1 cellular context compared by ENCODE assay signal in the genomic region with DNA sequence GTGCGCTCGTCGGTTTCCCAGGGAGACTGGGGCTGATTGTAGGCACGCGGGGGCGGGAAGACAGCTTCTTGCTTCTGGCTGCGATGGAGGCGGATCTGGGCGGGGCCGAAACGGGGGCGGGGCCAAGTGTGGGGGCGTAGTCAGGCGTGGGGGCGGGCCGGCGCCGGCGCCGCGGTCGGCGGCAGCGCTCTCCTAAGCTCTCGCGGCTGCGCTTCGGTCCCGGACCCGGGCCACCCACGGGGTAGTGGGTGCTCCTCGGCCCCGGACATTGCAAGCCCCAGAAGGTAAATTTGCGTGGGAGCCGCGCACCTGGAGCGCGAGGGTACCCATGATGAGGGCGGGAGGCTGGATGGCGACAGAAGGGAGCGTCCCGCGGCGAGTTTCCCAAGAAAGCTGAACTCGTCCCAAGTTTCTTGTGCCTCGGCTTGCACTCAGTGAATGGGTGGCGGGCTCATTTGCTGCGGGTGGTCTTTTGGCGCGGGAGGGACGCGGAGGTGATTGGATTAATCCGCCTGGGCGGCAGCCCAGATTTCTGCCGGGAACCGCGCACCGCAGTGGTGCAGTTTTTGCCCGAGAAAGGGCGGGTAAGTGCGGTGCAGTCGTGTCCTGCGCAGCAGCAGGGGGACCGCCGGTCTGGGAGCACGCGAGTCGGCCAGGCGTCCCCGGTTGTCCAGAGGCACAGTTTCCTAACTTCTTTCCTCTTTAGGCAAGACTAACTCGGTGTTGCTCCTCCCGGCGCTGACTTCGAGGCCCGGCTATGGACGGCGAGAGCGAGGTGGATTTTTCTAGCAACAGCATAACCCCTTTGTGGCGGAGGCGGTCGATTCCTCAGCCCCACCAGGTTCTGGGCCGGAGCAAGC.
TF ChIP-seq lines count a peak whose summit lies in the region.

A gene with protein sequence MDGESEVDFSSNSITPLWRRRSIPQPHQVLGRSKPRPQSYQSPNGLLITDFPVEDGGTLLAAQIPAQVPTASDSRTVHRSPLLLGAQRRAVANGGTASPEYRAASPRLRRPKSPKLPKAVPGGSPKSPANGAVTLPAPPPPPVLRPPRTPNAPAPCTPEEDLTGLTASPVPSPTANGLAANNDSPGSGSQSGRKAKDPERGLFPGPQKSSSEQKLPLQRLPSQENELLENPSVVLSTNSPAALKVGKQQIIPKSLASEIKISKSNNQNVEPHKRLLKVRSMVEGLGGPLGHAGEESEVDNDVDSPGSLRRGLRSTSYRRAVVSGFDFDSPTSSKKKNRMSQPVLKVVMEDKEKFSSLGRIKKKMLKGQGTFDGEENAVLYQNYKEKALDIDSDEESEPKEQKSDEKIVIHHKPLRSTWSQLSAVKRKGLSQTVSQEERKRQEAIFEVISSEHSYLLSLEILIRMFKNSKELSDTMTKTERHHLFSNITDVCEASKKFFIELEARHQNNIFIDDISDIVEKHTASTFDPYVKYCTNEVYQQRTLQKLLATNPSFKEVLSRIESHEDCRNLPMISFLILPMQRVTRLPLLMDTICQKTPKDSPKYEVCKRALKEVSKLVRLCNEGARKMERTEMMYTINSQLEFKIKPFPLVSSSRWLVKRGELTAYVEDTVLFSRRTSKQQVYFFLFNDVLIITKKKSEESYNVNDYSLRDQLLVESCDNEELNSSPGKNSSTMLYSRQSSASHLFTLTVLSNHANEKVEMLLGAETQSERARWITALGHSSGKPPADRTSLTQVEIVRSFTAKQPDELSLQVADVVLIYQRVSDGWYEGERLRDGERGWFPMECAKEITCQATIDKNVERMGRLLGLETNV (plus strand): TSS at position 155 of the 860 bp plus-strand sequence. CDS start 603 bp downstream, at position 758.

TF ChIP-seq in HepG2, 621 proteins besides CTCF, POLR2A, EP300 and RAD21 (continued from another document and continues in another):
- no peak for TF ChIP-seq ZNF614 (CRISPR knock-in tag; IDR thresholded peaks at IDR 0.05; ENCODE audit: borderline replicate concordance)
- TF ChIP-seq, protein P1, sequence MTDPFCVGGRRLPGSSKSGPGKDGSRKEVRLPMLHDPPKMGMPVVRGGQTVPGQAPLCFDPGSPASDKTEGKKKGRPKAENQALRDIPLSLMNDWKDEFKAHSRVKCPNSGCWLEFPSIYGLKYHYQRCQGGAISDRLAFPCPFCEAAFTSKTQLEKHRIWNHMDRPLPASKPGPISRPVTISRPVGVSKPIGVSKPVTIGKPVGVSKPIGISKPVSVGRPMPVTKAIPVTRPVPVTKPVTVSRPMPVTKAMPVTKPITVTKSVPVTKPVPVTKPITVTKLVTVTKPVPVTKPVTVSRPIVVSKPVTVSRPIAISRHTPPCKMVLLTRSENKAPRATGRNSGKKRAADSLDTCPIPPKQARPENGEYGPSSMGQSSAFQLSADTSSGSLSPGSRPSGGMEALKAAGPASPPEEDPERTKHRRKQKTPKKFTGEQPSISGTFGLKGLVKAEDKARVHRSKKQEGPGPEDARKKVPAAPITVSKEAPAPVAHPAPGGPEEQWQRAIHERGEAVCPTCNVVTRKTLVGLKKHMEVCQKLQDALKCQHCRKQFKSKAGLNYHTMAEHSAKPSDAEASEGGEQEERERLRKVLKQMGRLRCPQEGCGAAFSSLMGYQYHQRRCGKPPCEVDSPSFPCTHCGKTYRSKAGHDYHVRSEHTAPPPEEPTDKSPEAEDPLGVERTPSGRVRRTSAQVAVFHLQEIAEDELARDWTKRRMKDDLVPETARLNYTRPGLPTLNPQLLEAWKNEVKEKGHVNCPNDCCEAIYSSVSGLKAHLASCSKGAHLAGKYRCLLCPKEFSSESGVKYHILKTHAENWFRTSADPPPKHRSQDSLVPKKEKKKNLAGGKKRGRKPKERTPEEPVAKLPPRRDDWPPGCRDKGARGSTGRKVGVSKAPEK (CRISPR knock-in tag; IDR thresholded peaks at IDR 0.05; ENCODE audit: borderline replicate concordance) = no peak
- TF ChIP-seq, protein P2, sequence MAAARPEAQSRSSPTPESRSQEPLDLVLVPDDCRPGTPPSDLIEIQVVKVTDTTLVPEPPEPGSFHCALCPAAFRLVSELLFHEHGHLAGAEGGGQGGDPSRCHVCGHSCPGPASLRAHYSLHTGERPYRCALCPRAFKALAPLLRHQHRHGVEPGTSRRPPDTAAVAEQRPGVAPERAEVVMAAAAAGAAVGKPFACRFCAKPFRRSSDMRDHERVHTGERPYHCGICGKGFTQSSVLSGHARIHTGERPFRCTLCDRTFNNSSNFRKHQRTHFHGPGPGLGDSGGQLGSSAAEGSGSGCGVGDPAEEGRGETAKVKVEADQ (CRISPR knock-in tag; IDR thresholded peaks at IDR 0.05; ENCODE audit: borderline replicate concordance) = no peak
- TF ChIP-seq GABPB1 (CRISPR knock-in tag; IDR thresholded peaks at IDR 0.05) = peak; percentile 41; the same call in 1 of the 2 replicates
- TF ChIP-seq, protein P3, sequence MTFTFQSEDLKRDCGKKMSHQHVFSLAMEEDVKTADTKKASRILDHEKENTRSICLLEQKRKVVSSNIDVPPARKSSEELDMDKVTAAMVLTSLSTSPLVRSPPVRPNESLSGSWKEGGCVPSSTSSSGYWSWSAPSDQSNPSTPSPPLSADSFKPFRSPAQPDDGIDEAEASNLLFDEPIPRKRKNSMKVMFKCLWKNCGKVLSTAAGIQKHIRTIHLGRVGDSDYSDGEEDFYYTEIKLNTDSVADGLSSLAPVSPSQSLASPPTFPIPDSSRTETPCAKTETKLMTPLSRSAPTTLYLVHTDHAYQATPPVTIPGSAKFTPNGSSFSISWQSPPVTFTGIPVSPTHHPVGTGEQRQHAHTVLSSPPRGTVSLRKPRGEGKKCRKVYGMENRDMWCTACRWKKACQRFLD (CRISPR knock-in tag; IDR thresholded peaks at IDR 0.05; ENCODE audit: borderline replicate concordance) = no peak
- no peak for TF ChIP-seq KLF16 (CRISPR knock-in tag; IDR thresholded peaks at IDR 0.05)
- peak; percentile 8; the same call in 1 of the 2 replicates for TF ChIP-seq MYC (CRISPR knock-in tag; IDR thresholded peaks at IDR 0.05; ENCODE audit: borderline replicate concordance)
- TF ChIP-seq, protein P4, sequence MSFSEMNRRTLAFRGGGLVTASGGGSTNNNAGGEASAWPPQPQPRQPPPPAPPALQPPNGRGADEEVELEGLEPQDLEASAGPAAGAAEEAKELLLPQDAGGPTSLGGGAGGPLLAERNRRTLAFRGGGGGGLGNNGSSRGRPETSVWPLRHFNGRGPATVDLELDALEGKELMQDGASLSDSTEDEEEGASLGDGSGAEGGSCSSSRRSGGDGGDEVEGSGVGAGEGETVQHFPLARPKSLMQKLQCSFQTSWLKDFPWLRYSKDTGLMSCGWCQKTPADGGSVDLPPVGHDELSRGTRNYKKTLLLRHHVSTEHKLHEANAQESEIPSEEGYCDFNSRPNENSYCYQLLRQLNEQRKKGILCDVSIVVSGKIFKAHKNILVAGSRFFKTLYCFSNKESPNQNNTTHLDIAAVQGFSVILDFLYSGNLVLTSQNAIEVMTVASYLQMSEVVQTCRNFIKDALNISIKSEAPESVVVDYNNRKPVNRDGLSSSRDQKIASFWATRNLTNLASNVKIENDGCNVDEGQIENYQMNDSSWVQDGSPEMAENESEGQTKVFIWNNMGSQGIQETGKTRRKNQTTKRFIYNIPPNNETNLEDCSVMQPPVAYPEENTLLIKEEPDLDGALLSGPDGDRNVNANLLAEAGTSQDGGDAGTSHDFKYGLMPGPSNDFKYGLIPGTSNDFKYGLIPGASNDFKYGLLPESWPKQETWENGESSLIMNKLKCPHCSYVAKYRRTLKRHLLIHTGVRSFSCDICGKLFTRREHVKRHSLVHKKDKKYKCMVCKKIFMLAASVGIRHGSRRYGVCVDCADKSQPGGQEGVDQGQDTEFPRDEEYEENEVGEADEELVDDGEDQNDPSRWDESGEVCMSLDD (CRISPR knock-in tag; IDR thresholded peaks at IDR 0.05; ENCODE audit: borderline replicate concordance) = no peak
- TF ChIP-seq, protein P5, sequence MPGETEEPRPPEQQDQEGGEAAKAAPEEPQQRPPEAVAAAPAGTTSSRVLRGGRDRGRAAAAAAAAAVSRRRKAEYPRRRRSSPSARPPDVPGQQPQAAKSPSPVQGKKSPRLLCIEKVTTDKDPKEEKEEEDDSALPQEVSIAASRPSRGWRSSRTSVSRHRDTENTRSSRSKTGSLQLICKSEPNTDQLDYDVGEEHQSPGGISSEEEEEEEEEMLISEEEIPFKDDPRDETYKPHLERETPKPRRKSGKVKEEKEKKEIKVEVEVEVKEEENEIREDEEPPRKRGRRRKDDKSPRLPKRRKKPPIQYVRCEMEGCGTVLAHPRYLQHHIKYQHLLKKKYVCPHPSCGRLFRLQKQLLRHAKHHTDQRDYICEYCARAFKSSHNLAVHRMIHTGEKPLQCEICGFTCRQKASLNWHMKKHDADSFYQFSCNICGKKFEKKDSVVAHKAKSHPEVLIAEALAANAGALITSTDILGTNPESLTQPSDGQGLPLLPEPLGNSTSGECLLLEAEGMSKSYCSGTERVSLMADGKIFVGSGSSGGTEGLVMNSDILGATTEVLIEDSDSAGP (CRISPR knock-in tag; IDR thresholded peaks at IDR 0.05; ENCODE audit: borderline replicate concordance) = peak; percentile 6; the same call in 1 of the 2 replicates
- TF ChIP-seq, protein P6, sequence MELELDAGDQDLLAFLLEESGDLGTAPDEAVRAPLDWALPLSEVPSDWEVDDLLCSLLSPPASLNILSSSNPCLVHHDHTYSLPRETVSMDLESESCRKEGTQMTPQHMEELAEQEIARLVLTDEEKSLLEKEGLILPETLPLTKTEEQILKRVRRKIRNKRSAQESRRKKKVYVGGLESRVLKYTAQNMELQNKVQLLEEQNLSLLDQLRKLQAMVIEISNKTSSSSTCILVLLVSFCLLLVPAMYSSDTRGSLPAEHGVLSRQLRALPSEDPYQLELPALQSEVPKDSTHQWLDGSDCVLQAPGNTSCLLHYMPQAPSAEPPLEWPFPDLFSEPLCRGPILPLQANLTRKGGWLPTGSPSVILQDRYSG (CRISPR knock-in tag; IDR thresholded peaks at IDR 0.05) = no peak
- TF ChIP-seq RXRA (CRISPR knock-in tag; IDR thresholded peaks at IDR 0.05) = no peak
- TF ChIP-seq, protein P7, sequence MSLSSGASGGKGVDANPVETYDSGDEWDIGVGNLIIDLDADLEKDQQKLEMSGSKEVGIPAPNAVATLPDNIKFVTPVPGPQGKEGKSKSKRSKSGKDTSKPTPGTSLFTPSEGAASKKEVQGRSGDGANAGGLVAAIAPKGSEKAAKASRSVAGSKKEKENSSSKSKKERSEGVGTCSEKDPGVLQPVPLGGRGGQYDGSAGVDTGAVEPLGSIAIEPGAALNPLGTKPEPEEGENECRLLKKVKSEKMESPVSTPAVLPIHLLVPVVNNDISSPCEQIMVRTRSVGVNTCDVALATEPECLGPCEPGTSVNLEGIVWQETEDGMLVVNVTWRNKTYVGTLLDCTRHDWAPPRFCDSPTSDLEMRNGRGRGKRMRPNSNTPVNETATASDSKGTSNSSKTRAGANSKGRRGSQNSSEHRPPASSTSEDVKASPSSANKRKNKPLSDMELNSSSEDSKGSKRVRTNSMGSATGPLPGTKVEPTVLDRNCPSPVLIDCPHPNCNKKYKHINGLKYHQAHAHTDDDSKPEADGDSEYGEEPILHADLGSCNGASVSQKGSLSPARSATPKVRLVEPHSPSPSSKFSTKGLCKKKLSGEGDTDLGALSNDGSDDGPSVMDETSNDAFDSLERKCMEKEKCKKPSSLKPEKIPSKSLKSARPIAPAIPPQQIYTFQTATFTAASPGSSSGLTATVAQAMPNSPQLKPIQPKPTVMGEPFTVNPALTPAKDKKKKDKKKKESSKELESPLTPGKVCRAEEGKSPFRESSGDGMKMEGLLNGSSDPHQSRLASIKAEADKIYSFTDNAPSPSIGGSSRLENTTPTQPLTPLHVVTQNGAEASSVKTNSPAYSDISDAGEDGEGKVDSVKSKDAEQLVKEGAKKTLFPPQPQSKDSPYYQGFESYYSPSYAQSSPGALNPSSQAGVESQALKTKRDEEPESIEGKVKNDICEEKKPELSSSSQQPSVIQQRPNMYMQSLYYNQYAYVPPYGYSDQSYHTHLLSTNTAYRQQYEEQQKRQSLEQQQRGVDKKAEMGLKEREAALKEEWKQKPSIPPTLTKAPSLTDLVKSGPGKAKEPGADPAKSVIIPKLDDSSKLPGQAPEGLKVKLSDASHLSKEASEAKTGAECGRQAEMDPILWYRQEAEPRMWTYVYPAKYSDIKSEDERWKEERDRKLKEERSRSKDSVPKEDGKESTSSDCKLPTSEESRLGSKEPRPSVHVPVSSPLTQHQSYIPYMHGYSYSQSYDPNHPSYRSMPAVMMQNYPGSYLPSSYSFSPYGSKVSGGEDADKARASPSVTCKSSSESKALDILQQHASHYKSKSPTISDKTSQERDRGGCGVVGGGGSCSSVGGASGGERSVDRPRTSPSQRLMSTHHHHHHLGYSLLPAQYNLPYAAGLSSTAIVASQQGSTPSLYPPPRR (CRISPR knock-in tag; IDR thresholded peaks at IDR 0.05; ENCODE audit: borderline replicate concordance) = no peak
- 0 out of 2 replicates have a peak, but pooled peaks have one; percentile 10 for TF ChIP-seq ZNF746 (CRISPR knock-in tag; IDR thresholded peaks at IDR 0.05)
- no peak for TF ChIP-seq POLR2AphosphoS2 (IDR thresholded peaks at IDR 0.05; ENCODE audit: low read depth, low read length)
- TF ChIP-seq, protein P8, sequence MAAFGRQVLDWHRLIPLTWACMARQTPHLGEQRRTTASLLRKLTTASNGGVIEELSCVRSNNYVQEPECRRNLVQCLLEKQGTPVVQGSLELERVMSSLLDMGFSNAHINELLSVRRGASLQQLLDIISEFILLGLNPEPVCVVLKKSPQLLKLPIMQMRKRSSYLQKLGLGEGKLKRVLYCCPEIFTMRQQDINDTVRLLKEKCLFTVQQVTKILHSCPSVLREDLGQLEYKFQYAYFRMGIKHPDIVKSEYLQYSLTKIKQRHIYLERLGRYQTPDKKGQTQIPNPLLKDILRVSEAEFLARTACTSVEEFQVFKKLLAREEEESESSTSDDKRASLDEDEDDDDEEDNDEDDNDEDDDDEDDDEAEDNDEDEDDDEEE (CRISPR knock-in tag; IDR thresholded peaks at IDR 0.05) = 0 out of 2 replicates have a peak, but pooled peaks have one; percentile 54
- TF ChIP-seq, protein P9, sequence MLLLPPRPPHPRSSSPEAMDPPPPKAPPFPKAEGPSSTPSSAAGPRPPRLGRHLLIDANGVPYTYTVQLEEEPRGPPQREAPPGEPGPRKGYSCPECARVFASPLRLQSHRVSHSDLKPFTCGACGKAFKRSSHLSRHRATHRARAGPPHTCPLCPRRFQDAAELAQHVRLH (CRISPR knock-in tag; IDR thresholded peaks at IDR 0.05; ENCODE audit: borderline replicate concordance, low read depth) = no peak
- TF ChIP-seq MTA3 (CRISPR knock-in tag; IDR thresholded peaks at IDR 0.05) = no peak
- TF ChIP-seq RFX3 (CRISPR knock-in tag; IDR thresholded peaks at IDR 0.05) = no peak
- TF ChIP-seq POLR2G (IDR thresholded peaks at IDR 0.05; ENCODE audit: low read depth, low read length) = no peak
- TF ChIP-seq ZFP36 (IDR thresholded peaks at IDR 0.05; ENCODE audit: borderline replicate concordance, low read depth, low read length, partially characterized antibody) = no peak
- TF ChIP-seq RXRB (CRISPR knock-in tag; IDR thresholded peaks at IDR 0.05; ENCODE audit: borderline replicate concordance) = no peak
- TF ChIP-seq ZNF749 (CRISPR knock-in tag; IDR thresholded peaks at IDR 0.05; ENCODE audit: borderline replicate concordance) = no peak
- TF ChIP-seq SAP130 (CRISPR knock-in tag; IDR thresholded peaks at IDR 0.05; ENCODE audit: low read depth) = peak; percentile 32; the same call in 1 of the 2 replicates
- peak; percentile 46; the same call in 1 of the 2 replicates for TF ChIP-seq ZNF292 (CRISPR knock-in tag; IDR thresholded peaks at IDR 0.05; ENCODE audit: borderline replicate concordance, low read depth)
- TF ChIP-seq, protein P10, sequence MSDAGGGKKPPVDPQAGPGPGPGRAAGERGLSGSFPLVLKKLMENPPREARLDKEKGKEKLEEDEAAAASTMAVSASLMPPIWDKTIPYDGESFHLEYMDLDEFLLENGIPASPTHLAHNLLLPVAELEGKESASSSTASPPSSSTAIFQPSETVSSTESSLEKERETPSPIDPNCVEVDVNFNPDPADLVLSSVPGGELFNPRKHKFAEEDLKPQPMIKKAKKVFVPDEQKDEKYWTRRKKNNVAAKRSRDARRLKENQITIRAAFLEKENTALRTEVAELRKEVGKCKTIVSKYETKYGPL (CRISPR knock-in tag; IDR thresholded peaks at IDR 0.05) = no peak
- TF ChIP-seq ZFY (CRISPR knock-in tag; IDR thresholded peaks at IDR 0.05) = 0 out of 2 replicates have a peak, but pooled peaks have one; percentile 18
- no peak for TF ChIP-seq ZNF230 (CRISPR knock-in tag; IDR thresholded peaks at IDR 0.05)
- no peak for TF ChIP-seq CBFB (CRISPR knock-in tag; IDR thresholded peaks at IDR 0.05)
- no peak for TF ChIP-seq ZNF75D (CRISPR knock-in tag; IDR thresholded peaks at IDR 0.05; ENCODE audit: borderline replicate concordance)
- no peak for TF ChIP-seq ZKSCAN5 (CRISPR knock-in tag; IDR thresholded peaks at IDR 0.05)
